ENCODE assay signal across 19 cellular contexts in genomic region chr18:8174758-8175157, GRCh38.
DNase-seq lines count a peak whose midpoint lies in the region; ATAC-seq, FAIRE-seq and TF ChIP-seq lines count a peak whose summit lies in the region.
"Had no signal": no experiment of that assay in that cellular context is flagged by ENCODE, and none has a peak within 500 bp of the region (broad histone marks: within the 10 kb centered on the region; RNA-seq: fewer than 3 reads in every experiment).

No MANE protein-coding gene starts in this region.

- FAIRE-seq in K562 (lab: Jason Lieb, UNC) (peak; percentile 32), RCC 7860 (lab: Jason Lieb, UNC) (no peak)
- FAIRE-seq: HepG2 had no signal

- no peaks in the 10 kb centered on the region for H3K9me1 ChIP-seq in K562 (ENCODE audit: control insufficient read depth, insufficient read depth, low read length)

- H3K36me3 ChIP-seq in K562 (ENCODE audit: control insufficient read depth, insufficient read depth, low read length): no peaks in the 10 kb centered on the region
- no peaks in the 10 kb centered on the region for H3K36me3 ChIP-seq in right lobe of liver
- H3K36me3 ChIP-seq: Peyer's patch had no signal

- in situ Hi-C loops in K562 (cut with MboI): no loop called here

- DNase-seq in DMS53 (lab: John Stamatoyannopoulos, UW) (peak; percentile 31), DMS53 treated with DMSO at 0.1 percent for 48 hours (lab: John Stamatoyannopoulos, UW; ENCODE audit: unreplicated experiment) (no peak), NCI-H69 (lab: John Stamatoyannopoulos, UW) (peak; percentile 87), K562 (ENCODE audit: extremely low read depth in 1 of 4, low spot score in 3 of 4) (no peak), left kidney (ENCODE audit: low read depth, low spot score) (peak; percentile 36), right lobe of liver (no peak), SW480 (ENCODE audit: low spot score) (no peak), RCC 7860 (ENCODE audit: low spot score) (no peak)
- DNase-seq: CD8-positive, alpha-beta memory T cell; H9; Kasumi-1; NCI-H1105; NCI-H2029; NCI-H446 treated with DMSO at 0.1 percent for 48 hours; NCI-H526; Peyer's patch; SIG-M5 had no signal

- 0% methylated on average over 2 of the region's 2 CpGs for WGBS in K562 (ENCODE audit: insufficient coverage, low coverage, missing lambda C conversion rate)
- WGBS in right lobe of liver (ENCODE audit: insufficient coverage, low coverage, low lambda C conversion rate, missing lambda C conversion rate): 77% methylated on average over 2 of the region's 2 CpGs

- H3K4me3 ChIP-seq in K562: no peak overlapping the region
- no peak overlapping the region for H3K4me3 ChIP-seq in right lobe of liver
- H3K4me3 ChIP-seq: Peyer's patch had no signal

- no peak overlapping the region for H2AFZ ChIP-seq in K562 (ENCODE audit: low read depth, low read length)

- intact Hi-C loops in K562 (cut with micrococcal nuclease): no loop called here
- intact Hi-C loops in right lobe of liver (cut with DNase I): no loop called here

- ATAC-seq in K562 (no peak), right lobe of liver (no peak)
- ATAC-seq: HepG2 had no signal

- no peaks in the 10 kb centered on the region for H4K20me1 ChIP-seq in K562 (replicated peaks; ENCODE audit: control insufficient read depth, insufficient read depth, low read length)

- no peak for TF ChIP-seq POLR2A in K562 (conservative IDR thresholded peaks at IDR 0.05)
- no peak for TF ChIP-seq POLR2A in right lobe of liver (IDR thresholded peaks at IDR 0.05)

- H3K27ac ChIP-seq in K562 (ENCODE audit: extremely low read depth, low read depth, low read length) (no peak overlapping the region), right lobe of liver (no peak overlapping the region)
- H3K27ac ChIP-seq: 22Rv1, Peyer's patch had no signal

- no peak for TF ChIP-seq CTCF in K562 (IDR thresholded peaks at IDR 0.05 in 2 of 3, conservative IDR thresholded peaks at IDR 0.05 in 1 of 3; ENCODE audit: insufficient read depth in 2 of 3, low read depth in 1 of 3, low read length in 3 of 3)
- no peak for TF ChIP-seq CTCF in right lobe of liver (IDR thresholded peaks at IDR 0.05)

- H3K9ac ChIP-seq in K562 (ENCODE audit: insufficient read depth in 1 of 2, low read depth in 2 of 2, low read length in 2 of 2): no peak overlapping the region

- POLR2A ChIA-PET in K562 (lab: Yijun Ruan, JAX): interaction anchor here (1.2 kb wide), 1 partner anchor 18 kb away, joined by 3 read pairs; no protein-coding TSS in a partner anchor

- TF ChIP-seq RAD21 in K562 (CRISPR knock-in tag; conservative IDR thresholded peaks at IDR 0.05 in 1 of 2, IDR thresholded peaks at IDR 0.05 in 1 of 2): no peak

- H3K9me3 ChIP-seq in K562 (replicated peaks; ENCODE audit: control insufficient read depth, insufficient read depth, low read depth, low read length): no peaks in the 10 kb centered on the region
- H3K9me3 ChIP-seq in right lobe of liver: no peaks in the 10 kb centered on the region
- H3K9me3 ChIP-seq: Peyer's patch had no signal

- CTCF ChIA-PET in K562 (lab: Yijun Ruan, JAX; ENCODE audit: low intra/inter-chr PET ratio): no interaction called here

- BruUV-seq in K562 (replicated peaks; lab: Mats Ljungman, UMichigan): no TSS peak

- TF ChIP-seq EP300 in K562 (IDR thresholded peaks at IDR 0.05; ENCODE audit: low read length): no peak

- H3K27me3 ChIP-seq in K562 (ENCODE audit: control insufficient read depth in 2 of 2, insufficient read depth in 2 of 2, low read length in 2 of 2) (0 out of 5 replicates have a peak, but pooled peaks cover 0 to 3% of the 10 kb centered on the region in 2 experiments), right lobe of liver (no peaks in the 10 kb centered on the region)
- H3K27me3 ChIP-seq: Peyer's patch had no signal

- no peak overlapping the region for H3K4me2 ChIP-seq in K562 (ENCODE audit: insufficient read depth, low read length)

- H3K79me2 ChIP-seq in K562 (ENCODE audit: control insufficient read depth, insufficient read depth, low read length): no peaks in the 10 kb centered on the region

- no peaks in the 10 kb centered on the region for H3K4me1 ChIP-seq in K562 (replicated peaks in 1 of 2; ENCODE audit: control insufficient read depth in 2 of 2, insufficient read depth in 2 of 2, low read length in 2 of 2)
- H3K4me1 ChIP-seq in right lobe of liver: peaks cover 0 to 18% (median 6%) of the 10 kb centered on the region in 4 donors

TF ChIP-seq in K562, 482 proteins besides CTCF, POLR2A, EP300 and RAD21:
- TF ChIP-seq THAP12 (CRISPR knock-in tag; IDR thresholded peaks at IDR 0.05): no peak
- TF ChIP-seq ETV5 (CRISPR knock-in tag; IDR thresholded peaks at IDR 0.05; ENCODE audit: low read depth): no peak
- no peak for TF ChIP-seq POLR2AphosphoS5 (IDR thresholded peaks at IDR 0.05; ENCODE audit: control insufficient read depth, insufficient read depth, low read depth, low read length)
- no peak for TF ChIP-seq FOXP1 (CRISPR knock-in tag; IDR thresholded peaks at IDR 0.05)
- TF ChIP-seq ZNF75A (CRISPR knock-in tag; IDR thresholded peaks at IDR 0.05): no peak
- TF ChIP-seq CLOCK (CRISPR knock-in tag; IDR thresholded peaks at IDR 0.05; ENCODE audit: borderline replicate concordance): no peak

Comparison
In these comparisons a context has a peak if more than half of its experiments do, and no peak if none do; other contexts are left out.
1. DNase-seq: peak in DMS53 (single experiment), NCI-H69 (single experiment) and left kidney (single experiment); none in DMS53 treated with DMSO at 0.1 percent for 48 hours (single experiment), K562 (0 of 4), right lobe of liver (0 of 3), SW480 (single experiment) and RCC 7860 (single experiment).